Comparison of ENCODE assay signal across 8 cellular contexts in genomic region chr1:184388671-184389292, GRCh38. TPM values are rescaled to one million over a fixed set of nuclear protein-coding genes. Genes with fewer than 3 reads are reported as not detected.
DNase-seq lines count a peak whose midpoint lies in the region; ATAC-seq and TF ChIP-seq lines count a peak whose summit lies in the region.

No MANE protein-coding gene starts in this region.

- H3K9me3 ChIP-seq in transverse colon = no peaks in the 10 kb centered on the region

- peaks cover 3 to 40% (median 11%) of the 10 kb centered on the region in 4 donors for H3K4me1 ChIP-seq in transverse colon

- TF ChIP-seq POLR2A in transverse colon (IDR thresholded peaks at IDR 0.05) = no peak

- no peaks in the 10 kb centered on the region for H3K36me3 ChIP-seq in transverse colon

- intact Hi-C loops in activated T-helper 1 cell treated with anti-CD3 and anti-CD28 coated beads, Interleukin-12 subunit alpha, Interleukin-12 subunit beta, Interleukin-2, Interleukin-4 antibody, amounts not matched to agents 30 ng/mL and 10 ng/mL and 1 ng/mL, durations not matched to agents 14 hours and 24 hours and 36 hours (cut with micrococcal nuclease) = loop anchor here (2.0 to 10.0 kb wide), 8 partner anchors 228 to 971 kb away; partner anchors contain the start of genes NIBAN1, NMNAT2 and SMG7
- intact Hi-C loops in transverse colon (cut with DNase I; ENCODE audit: low total_unique reads) = loop anchor here (5.0 to 10.0 kb wide), 2 partner anchors 176 to 274 kb away; no protein-coding TSS in a partner anchor

- TF ChIP-seq CTCF in transverse colon (IDR thresholded peaks at IDR 0.05) = no peak

- H3K27ac Mint-ChIP-seq in activated naive CD4-positive, alpha-beta T cell treated with anti-CD3 and anti-CD28 coated beads, Interleukin-2, amount 50 U/mL, for 24 hours = peak overlapping the region; percentile 30
- H3K27ac Mint-ChIP-seq in activated T-helper 1 cell treated with anti-CD3 and anti-CD28 coated beads, Interleukin-12 subunit alpha, Interleukin-12 subunit beta, Interleukin-2, Interleukin-4 antibody, amounts not matched to agents 30 ng/mL and 10 ng/mL and 1 ng/mL, durations not matched to agents 14 hours and 24 hours and 36 hours = peak overlapping the region; percentile 53
- H3K27ac Mint-ChIP-seq in immature natural killer cell = peak overlapping the region; percentile 98 to 100 (median 100)

- peak overlapping the region; percentile 83 for H3K4me3 Mint-ChIP-seq in activated naive CD4-positive, alpha-beta T cell treated with anti-CD3 and anti-CD28 coated beads, Interleukin-2, amount 50 U/mL, for 24 hours
- H3K4me3 Mint-ChIP-seq in activated T-helper 1 cell treated with anti-CD3 and anti-CD28 coated beads, Interleukin-12 subunit alpha, Interleukin-12 subunit beta, Interleukin-2, Interleukin-4 antibody, amounts not matched to agents 30 ng/mL and 10 ng/mL and 1 ng/mL, durations not matched to agents 14 hours and 24 hours and 36 hours = peak overlapping the region; percentile 82
- H3K4me3 Mint-ChIP-seq in immature natural killer cell = peak overlapping the region; percentile 94 to 99 (median 96)

- no peaks in the 10 kb centered on the region for H3K36me3 Mint-ChIP-seq in activated naive CD4-positive, alpha-beta T cell treated with anti-CD3 and anti-CD28 coated beads, Interleukin-2, amount 50 U/mL, for 24 hours
- H3K36me3 Mint-ChIP-seq in activated T-helper 1 cell treated with anti-CD3 and anti-CD28 coated beads, Interleukin-12 subunit alpha, Interleukin-12 subunit beta, Interleukin-2, Interleukin-4 antibody, amounts not matched to agents 30 ng/mL and 10 ng/mL and 1 ng/mL, durations not matched to agents 14 hours and 24 hours and 36 hours (ENCODE audit: low read depth) = no peaks in the 10 kb centered on the region
- peaks cover 0 to 6% (median 0%) of the 10 kb centered on the region in 3 donors for H3K36me3 Mint-ChIP-seq in immature natural killer cell

- TF ChIP-seq EP300 in transverse colon (IDR thresholded peaks at IDR 0.05; ENCODE audit: low read depth) = no peak

- peak overlapping the region in 3 of 4 donors; percentile 67 to 88 (median 79) for H3K4me3 ChIP-seq in transverse colon

- H3K27me3 Mint-ChIP-seq in activated naive CD4-positive, alpha-beta T cell treated with anti-CD3 and anti-CD28 coated beads, Interleukin-2, amount 50 U/mL, for 24 hours = peaks cover 51% of the 10 kb centered on the region
- H3K27me3 Mint-ChIP-seq in activated T-helper 1 cell treated with anti-CD3 and anti-CD28 coated beads, Interleukin-12 subunit alpha, Interleukin-12 subunit beta, Interleukin-2, Interleukin-4 antibody, amounts not matched to agents 30 ng/mL and 10 ng/mL and 1 ng/mL, durations not matched to agents 14 hours and 24 hours and 36 hours (ENCODE audit: insufficient read depth) = peaks cover 58% of the 10 kb centered on the region
- H3K27me3 Mint-ChIP-seq in immature natural killer cell (ENCODE audit: low read depth in 3 of 3) = peaks cover 10 to 37% (median 32%) of the 10 kb centered on the region in 3 donors

- ATAC-seq in HG02759 (IDR thresholded peaks at IDR 0.05; ENCODE audit: unreplicated experiment) (no peak), left lobe of liver (no peak)

- peak overlapping the region; percentile 86 to 94 (median 90) for H3K27ac ChIP-seq in transverse colon

- DNase-seq in activated naive CD4-positive, alpha-beta T cell (lab: John Stamatoyannopoulos, UW) = no peak
- no peak for DNase-seq in activated T-helper 1 cell treated with anti-CD3 and anti-CD28 coated beads, Interleukin-12 subunit alpha, Interleukin-12 subunit beta, Interleukin-2, Interleukin-4 antibody, amounts not matched to agents 30 ng/mL and 10 ng/mL and 1 ng/mL, durations not matched to agents 14 hours and 24 hours and 36 hours (ENCODE audit: low spot score)
- DNase-seq in immature natural killer cell (peak; percentile 52 to 61 (median 58)), transverse colon (no peak), left lobe of liver (ENCODE audit: low spot score) (no peak), NCI-H446 (lab: John Stamatoyannopoulos, UW) (no peak)

- H3K27me3 ChIP-seq in transverse colon = no peaks in the 10 kb centered on the region

- 40 to 69% methylated on average over 1 to 5 of the region's 5 CpGs for WGBS in transverse colon (ENCODE audit: low coverage in 1 of 2), 2 donors

- H3K4me1 Mint-ChIP-seq in activated naive CD4-positive, alpha-beta T cell treated with anti-CD3 and anti-CD28 coated beads, Interleukin-2, amount 50 U/mL, for 24 hours = peaks cover 16% of the 10 kb centered on the region
- peaks cover 12% of the 10 kb centered on the region for H3K4me1 Mint-ChIP-seq in activated T-helper 1 cell treated with anti-CD3 and anti-CD28 coated beads, Interleukin-12 subunit alpha, Interleukin-12 subunit beta, Interleukin-2, Interleukin-4 antibody, amounts not matched to agents 30 ng/mL and 10 ng/mL and 1 ng/mL, durations not matched to agents 14 hours and 24 hours and 36 hours (ENCODE audit: low read depth)
- peaks cover 62 to 63% of the 10 kb centered on the region in 2 donors for H3K4me1 Mint-ChIP-seq in immature natural killer cell

- in situ Hi-C loops in transverse colon (cut with MboI; ENCODE audit: low pct_ligation_motif_present in 1 of 4, low pct_unique_long_range_greater_than_20kb in 1 of 4, low sequenced_read_pairs in 3 of 4) = loop anchor here in 2 of 4 donors (25.0 kb wide), 2 partner anchors 174 to 274 kb away; no protein-coding TSS in a partner anchor

- no peaks in the 10 kb centered on the region for H3K9me3 Mint-ChIP-seq in activated naive CD4-positive, alpha-beta T cell treated with anti-CD3 and anti-CD28 coated beads, Interleukin-2, amount 50 U/mL, for 24 hours
- no peaks in the 10 kb centered on the region for H3K9me3 Mint-ChIP-seq in activated T-helper 1 cell treated with anti-CD3 and anti-CD28 coated beads, Interleukin-12 subunit alpha, Interleukin-12 subunit beta, Interleukin-2, Interleukin-4 antibody, amounts not matched to agents 30 ng/mL and 10 ng/mL and 1 ng/mL, durations not matched to agents 14 hours and 24 hours and 36 hours
- no peaks in the 10 kb centered on the region for H3K9me3 Mint-ChIP-seq in immature natural killer cell

RNA-seq across cellular contexts. Expression of gene C1orf21, which starts 2.0 kb away (rescaled TPM):
- 1.8 and 4.1 TPM in 2 replicates for total RNA-seq in activated T-helper 1 cell treated with anti-CD3 and anti-CD28 coated beads, Interleukin-12 subunit alpha, Interleukin-12 subunit beta, Interleukin-2, Interleukin-4 antibody, amounts not matched to agents 30 ng/mL and 10 ng/mL and 1 ng/mL, durations not matched to agents 14 hours and 24 hours and 36 hours
- polyA plus RNA-seq in immature natural killer cell = 100 to 1,000 TPM; 119 to 149 (median 130) TPM
- total RNA-seq in transverse colon (10 to 100 TPM; 38.4 to 70.0 (median 62.4) TPM), left lobe of liver (19.6 TPM)

Comparison
In these comparisons a context has a peak if more than half of its experiments do, and no peak if none do; other contexts are left out.
1. H3K27ac Mint-ChIP-seq: peak in every context shown above with its lines; median percentile 100 in immature natural killer cell; 53 in activated T-helper 1 cell treated with anti-CD3 and anti-CD28 coated beads, Interleukin-12 subunit alpha, Interleukin-12 subunit beta, Interleukin-2, Interleukin-4 antibody, amounts not matched to agents 30 ng/mL and 10 ng/mL and 1 ng/mL, durations not matched to agents 14 hours and 24 hours and 36 hours; 30 in activated naive CD4-positive, alpha-beta T cell treated with anti-CD3 and anti-CD28 coated beads, Interleukin-2, amount 50 U/mL, for 24 hours.
2. DNase-seq: peak in immature natural killer cell (3 of 3); none in activated naive CD4-positive, alpha-beta T cell (0 of 4), activated T-helper 1 cell treated with anti-CD3 and anti-CD28 coated beads, Interleukin-12 subunit alpha, Interleukin-12 subunit beta, Interleukin-2, Interleukin-4 antibody, amounts not matched to agents 30 ng/mL and 10 ng/mL and 1 ng/mL, durations not matched to agents 14 hours and 24 hours and 36 hours (single experiment), transverse colon (single experiment), left lobe of liver (single experiment) and NCI-H446 (0 of 2).
3. Peak in every context shown above with its lines, with median percentiles within 50 percentile points of each other: H3K4me3 Mint-ChIP-seq.